In the genomic region with DNA sequence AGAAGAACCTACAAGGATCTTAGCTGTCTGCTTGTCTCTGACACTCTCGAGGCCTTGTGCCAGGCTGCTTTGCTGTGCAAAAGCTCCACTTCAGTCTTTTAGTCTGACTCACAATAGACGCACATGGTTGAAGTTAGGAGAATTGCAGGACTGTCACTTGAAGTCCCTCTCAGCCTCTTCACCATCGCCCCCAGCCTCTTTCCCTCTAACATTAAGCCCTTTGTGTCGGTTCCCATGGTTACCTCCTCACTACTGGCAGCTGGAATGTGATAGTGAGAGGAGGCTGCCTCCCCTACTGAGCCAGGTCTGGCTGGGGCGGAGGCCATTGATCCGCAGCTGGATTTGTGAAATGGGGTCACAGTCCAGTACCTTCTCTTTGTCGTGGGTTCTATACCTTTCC, we compare ENCODE assay signal across 12 cellular contexts.
DNase-seq lines count a peak whose midpoint lies in the region; ATAC-seq, FAIRE-seq and TF ChIP-seq lines count a peak whose summit lies in the region.
"Had no signal": no experiment of that assay in that cellular context is flagged by ENCODE, and none has a peak within 500 bp of the region (broad histone marks: within the 10 kb centered on the region; RNA-seq: fewer than 3 reads in every experiment).

No MANE protein-coding gene starts in this region.

- H3K4me1 ChIP-seq in GM12878 (ENCODE audit: control insufficient read depth, insufficient read depth, low read length): peaks cover 21% of the 10 kb centered on the region
- peaks cover 9% of the 10 kb centered on the region for H3K4me1 ChIP-seq in mesenchymal stem cell (ENCODE audit: control insufficient read depth, insufficient read depth, low read depth, low read length)

- H3K27ac ChIP-seq in GM12878 (ENCODE audit: control insufficient read depth, insufficient read depth) (peak overlapping the region; percentile 42; the same call in 1 of the 2 replicates), mesenchymal stem cell (ENCODE audit: low read length, poor library complexity, severe bottlenecking) (no peak overlapping the region)
- H3K27ac ChIP-seq: VCaP had no signal

- H2AFZ ChIP-seq in GM12878 (ENCODE audit: control insufficient read depth, low read depth, low read length) (no peak overlapping the region), mesenchymal stem cell (ENCODE audit: low read depth, low read length) (no peak overlapping the region)

- peaks cover 1 to 7% of the 10 kb centered on the region in 2 experiments; a peak in 3 of 4 replicates for H3K27me3 ChIP-seq in GM12878 (replicated peaks in 1 of 2; ENCODE audit: control insufficient read depth in 2 of 2, insufficient read depth in 2 of 2, low read length in 1 of 2)
- H3K27me3 ChIP-seq in mesenchymal stem cell (ENCODE audit: control insufficient read depth in 1 of 2, insufficient read depth in 1 of 2, low read length in 2 of 2): no peaks in the 10 kb centered on the region

- H2AK5ac ChIP-seq in mesenchymal stem cell (ENCODE audit: low read length, severe bottlenecking): peak overlapping the region; percentile 47

- peak overlapping the region in 1 of 2 experiments; percentile 44 for H3K14ac ChIP-seq in mesenchymal stem cell (ENCODE audit: low read length in 2 of 2)

- RAD21 ChIA-PET in GM12878 (lab: Charles Lee; ENCODE audit: unreplicated experiment): no interaction called here

- no peak overlapping the region for H4K8ac ChIP-seq in mesenchymal stem cell (ENCODE audit: low read length)

- no peak for TF ChIP-seq POLR2A in GM12878 (IDR thresholded peaks at IDR 0.05; ENCODE audit: low read depth, low read length)

- H3K79me2 ChIP-seq in GM12878 (ENCODE audit: control insufficient read depth, insufficient read depth, low read length): no peaks in the 10 kb centered on the region

- H3K36me3 ChIP-seq in GM12878 (ENCODE audit: control insufficient read depth in 2 of 2, insufficient read depth in 2 of 2, low read length in 1 of 2): no peaks in the 10 kb centered on the region
- no peaks in the 10 kb centered on the region for H3K36me3 ChIP-seq in mesenchymal stem cell (ENCODE audit: control insufficient read depth in 1 of 2, insufficient read depth in 2 of 2, low read depth in 1 of 2, low read length in 2 of 2)

- H3K4me2 ChIP-seq in GM12878 (ENCODE audit: control insufficient read depth, insufficient read depth) (no peak overlapping the region; the same call in 1 of the 2 replicates), mesenchymal stem cell (ENCODE audit: low read length, poor library complexity, severe bottlenecking) (peak overlapping the region; percentile 14)

- ATAC-seq in GM12878 (no peak), GM19395 (IDR thresholded peaks at IDR 0.05; ENCODE audit: unreplicated experiment) (no peak), HG03354 (IDR thresholded peaks at IDR 0.05; ENCODE audit: poor library complexity, severe bottlenecking, unreplicated experiment) (no peak), GM19397 (IDR thresholded peaks at IDR 0.05; ENCODE audit: unreplicated experiment) (no peak)
- ATAC-seq: stimulated activated naive CD8-positive, alpha-beta T cell treated with anti-CD3 and anti-CD28 coated beads, Interleukin-15, Interleukin-2, amounts not matched to agents 100 U/mL and 50 U/mL, for 24 hours had no signal

- H2BK120ac ChIP-seq in mesenchymal stem cell (ENCODE audit: low read depth, low read length): no peak overlapping the region

- no peak for TF ChIP-seq EP300 in GM12878 (IDR thresholded peaks at IDR 0.05; ENCODE audit: borderline replicate concordance in 1 of 2, control insufficient read depth in 1 of 2, low read depth in 2 of 2, low read length in 2 of 2)

- H2BK12ac ChIP-seq in mesenchymal stem cell (ENCODE audit: low read length in 2 of 2): peak overlapping the region in 1 of 2 experiments; percentile 3

- H3K18ac ChIP-seq in mesenchymal stem cell (ENCODE audit: low read depth in 1 of 2, low read length in 2 of 2): peak overlapping the region in 1 of 2 experiments; percentile 61

- H2BK5ac ChIP-seq in mesenchymal stem cell (ENCODE audit: low read depth, low read length, poor library complexity, severe bottlenecking): no peak overlapping the region

- no peak overlapping the region for H3K23ac ChIP-seq in mesenchymal stem cell (ENCODE audit: low read length in 2 of 2)

- H3K9me3 ChIP-seq in GM12878 (replicated peaks; ENCODE audit: control insufficient read depth, insufficient read depth, low read length) (no peaks in the 10 kb centered on the region), mesenchymal stem cell (ENCODE audit: control insufficient read depth, low read length) (no peaks in the 10 kb centered on the region)

- TF ChIP-seq RAD21 in GM12878 (IDR thresholded peaks at IDR 0.05; ENCODE audit: insufficient read depth, low read depth, low read length): no peak

- no peak overlapping the region for H2BK15ac ChIP-seq in mesenchymal stem cell (ENCODE audit: low read depth, poor library complexity, severe bottlenecking)

- no peaks in the 10 kb centered on the region for H4K20me1 ChIP-seq in GM12878 (ENCODE audit: control insufficient read depth, insufficient read depth)

- H3K4me3 ChIP-seq in GM12878 (no peak overlapping the region), mesenchymal stem cell (ENCODE audit: insufficient read depth in 1 of 2, low read depth in 1 of 2, low read length in 2 of 2) (no peak overlapping the region)

- in situ Hi-C loops in GM12878 (cut with MboI): no loop called here

- H3K9ac ChIP-seq in GM12878 (ENCODE audit: control insufficient read depth, insufficient read depth, low read length): no peak overlapping the region
- no peak overlapping the region for H3K9ac ChIP-seq in mesenchymal stem cell (ENCODE audit: low read length)

- DNase-seq in EH (ENCODE audit: low read depth) (peak; percentile 81), M059J (ENCODE audit: low read depth) (peak; percentile 52), GM12878 (ENCODE audit: low read depth, low spot score) (no peak), mesenchymal stem cell (peak; percentile 38), CD1c-positive myeloid dendritic cell (ENCODE audit: extremely low spot score) (no peak)
- DNase-seq: dermis blood vessel endothelial cell; OCI-M1; stimulated activated naive CD8-positive, alpha-beta T cell treated with anti-CD3 and anti-CD28 coated beads, Interleukin-15, Interleukin-2, amounts not matched to agents 100 U/mL and 50 U/mL, for 24 hours had no signal

- SMC1A ChIA-PET in GM12878 (lab: Charles Lee; ENCODE audit: uncharacterized antibody, unreplicated experiment): no interaction called here

- no peak for TF ChIP-seq CTCF in GM12878 (IDR thresholded peaks at IDR 0.05 in 2 of 3, conservative IDR thresholded peaks at IDR 0.05 in 1 of 3; ENCODE audit: control insufficient read depth in 2 of 3, extremely low read depth in 1 of 3, insufficient read depth in 1 of 3, low read depth in 3 of 3, low read length in 3 of 3)

- POLR2A ChIA-PET in GM12878 (lab: Charles Lee): no interaction called here

- H3K79me1 ChIP-seq in mesenchymal stem cell (replicated peaks; ENCODE audit: low read length, poor library complexity, severe bottlenecking): peaks cover 33% of the 10 kb centered on the region

- WGBS in GM12878 (ENCODE audit: insufficient coverage, insufficient replicate concordance, low lambda C conversion rate, missing lambda C conversion rate): 66% methylated on average over 7 of the region's 7 CpGs
- WGBS in mesenchymal stem cell: 53% methylated on average over 5 of the region's 7 CpGs

- no peak for FAIRE-seq in GM12878 (lab: Jason Lieb, UNC)

- CTCF ChIA-PET in GM12878 (lab: Yijun Ruan, JAX): interaction anchor here (1.3 kb wide), 1 partner anchor 14 kb away, joined by 4 read pairs; no protein-coding TSS in a partner anchor

- intact Hi-C loops in GM12878 (cut with micrococcal nuclease; ENCODE audit: unreplicated experiment): no loop called here

- no TSS peak for BruUV-seq in GM12878 (replicated peaks; lab: Mats Ljungman, UMichigan)

- H3K4ac ChIP-seq in mesenchymal stem cell (ENCODE audit: low read depth in 1 of 2, low read length in 2 of 2): no peak overlapping the region

- H4K91ac ChIP-seq in mesenchymal stem cell (ENCODE audit: low read length): peak overlapping the region; percentile 54

TF ChIP-seq in GM12878, 131 proteins besides CTCF, POLR2A, EP300 and RAD21 (continues in another document):
- TF ChIP-seq NR2C2 (IDR thresholded peaks at IDR 0.05; ENCODE audit: borderline replicate concordance, control insufficient read depth, insufficient read length, low read depth) (no peak), MTA3 (IDR thresholded peaks at IDR 0.05; ENCODE audit: borderline replicate concordance, low read length) (no peak), POLR2AphosphoS5 (IDR thresholded peaks at IDR 0.05; ENCODE audit: low read length) (no peak), SIX5 (IDR thresholded peaks at IDR 0.05; ENCODE audit: low read depth, low read length, severe bottlenecking) (no peak), E2F8 (IDR thresholded peaks at IDR 0.05; ENCODE audit: low read depth, partially characterized antibody) (no peak)
- TF ChIP-seq, protein P1, sequence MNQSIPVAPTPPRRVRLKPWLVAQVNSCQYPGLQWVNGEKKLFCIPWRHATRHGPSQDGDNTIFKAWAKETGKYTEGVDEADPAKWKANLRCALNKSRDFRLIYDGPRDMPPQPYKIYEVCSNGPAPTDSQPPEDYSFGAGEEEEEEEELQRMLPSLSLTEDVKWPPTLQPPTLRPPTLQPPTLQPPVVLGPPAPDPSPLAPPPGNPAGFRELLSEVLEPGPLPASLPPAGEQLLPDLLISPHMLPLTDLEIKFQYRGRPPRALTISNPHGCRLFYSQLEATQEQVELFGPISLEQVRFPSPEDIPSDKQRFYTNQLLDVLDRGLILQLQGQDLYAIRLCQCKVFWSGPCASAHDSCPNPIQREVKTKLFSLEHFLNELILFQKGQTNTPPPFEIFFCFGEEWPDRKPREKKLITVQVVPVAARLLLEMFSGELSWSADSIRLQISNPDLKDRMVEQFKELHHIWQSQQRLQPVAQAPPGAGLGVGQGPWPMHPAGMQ (IDR thresholded peaks at IDR 0.05; ENCODE audit: borderline replicate concordance): no peak

Comparison
In these comparisons a context has a peak if more than half of its experiments do, and no peak if none do; other contexts are left out.
1. DNase-seq: peak in EH (single experiment), M059J (single experiment) and mesenchymal stem cell (single experiment); none in GM12878 (single experiment) and CD1c-positive myeloid dendritic cell (single experiment).